In genomic region chr3:129604942-129605592, GRCh38 we compare ENCODE assay signal across 8 cellular contexts. TPM values are rescaled to one million over a fixed set of nuclear protein-coding genes. Genes with fewer than 3 reads are reported as not detected.
A peak's percentile ranks its signal among the peaks of the same experiment; 100 is the strongest.
DNase-seq lines count a peak whose midpoint lies in the region; ATAC-seq lines count a peak whose summit lies in the region.

No MANE protein-coding gene starts in this region.

- DNase-seq in AG08395 (ENCODE audit: low spot score) (peak; percentile 23), A172 (ENCODE audit: low spot score) (no peak), NCI-H1694 treated with DMSO at 0.1 percent for 48 hours (lab: John Stamatoyannopoulos, UW) (no peak), middle frontal gyrus (ENCODE audit: extremely low spot score, low spot score) (no peak)
- DNase-seq in effector memory CD4-positive, alpha-beta T cell = no peak
- DNase-seq in naive thymus-derived CD8-positive, alpha-beta T cell = no peak

- H3K36me3 ChIP-seq in HUES64 (ENCODE audit: insufficient read depth, low read length) = no peaks in the 10 kb centered on the region
- no peaks in the 10 kb centered on the region for H3K36me3 ChIP-seq in effector memory CD4-positive, alpha-beta T cell (ENCODE audit: control insufficient read depth, insufficient read depth, low read length)

- no peak overlapping the region for H3K27ac ChIP-seq in HUES64 (ENCODE audit: low read depth, low read length)
- H3K27ac ChIP-seq in effector memory CD4-positive, alpha-beta T cell (ENCODE audit: insufficient read depth, low read length, poor library complexity, severe bottlenecking) = no peak overlapping the region

- no peaks in the 10 kb centered on the region for H3K9me3 ChIP-seq in HUES64 (ENCODE audit: insufficient read depth, low read depth, low read length)
- H3K9me3 ChIP-seq in effector memory CD4-positive, alpha-beta T cell (ENCODE audit: control insufficient read depth, low read length) = no peaks in the 10 kb centered on the region

- H3K9me3 Mint-ChIP-seq in naive thymus-derived CD8-positive, alpha-beta T cell = no peaks in the 10 kb centered on the region

- WGBS in HUES64 = 3% methylated on average over 58 of the region's 69 CpGs

- peak overlapping the region; percentile 22 to 97 (median 94) for H3K4me3 Mint-ChIP-seq in naive thymus-derived CD8-positive, alpha-beta T cell

- POLR2A ChIA-PET in naive thymus-derived CD8-positive, alpha-beta T cell (lab: Charles Lee) = interaction anchor here (0.5 to 3.3 kb wide), 7 partner anchors 11 to 1142 kb away, joined by 3 to 24 read pairs (median 4); partner anchors contain the start of genes IFT122 and PIK3R4

- H3K9ac ChIP-seq in HUES64 (ENCODE audit: low read depth, low read length) = peak overlapping the region; percentile 67

- H3K27ac Mint-ChIP-seq in naive thymus-derived CD8-positive, alpha-beta T cell = peak overlapping the region in 5 of 10 donors; percentile 25 to 85 (median 56)

- peaks cover 9 to 33% (median 13%) of the 10 kb centered on the region in 5 donors for H3K27me3 Mint-ChIP-seq in naive thymus-derived CD8-positive, alpha-beta T cell

- no peaks in the 10 kb centered on the region for H3K36me3 Mint-ChIP-seq in naive thymus-derived CD8-positive, alpha-beta T cell

- peaks cover 35% of the 10 kb centered on the region for H3K4me1 ChIP-seq in HUES64 (ENCODE audit: insufficient read depth, low read length)
- peaks cover 14% of the 10 kb centered on the region for H3K4me1 ChIP-seq in effector memory CD4-positive, alpha-beta T cell (ENCODE audit: control insufficient read depth, insufficient read depth, low read length, poor library complexity, severe bottlenecking)

- ATAC-seq in naive thymus-derived CD8-positive, alpha-beta T cell = peak; percentile 22 to 31
- ATAC-seq in GM21576 (IDR thresholded peaks at IDR 0.05; ENCODE audit: unreplicated experiment) = no peak

- H3K4me1 Mint-ChIP-seq in naive thymus-derived CD8-positive, alpha-beta T cell = peaks cover 11 to 43% (median 20%) of the 10 kb centered on the region in 4 donors

- peaks cover 24% of the 10 kb centered on the region for H3K27me3 ChIP-seq in HUES64 (ENCODE audit: insufficient read depth, low read length)
- no peaks in the 10 kb centered on the region for H3K27me3 ChIP-seq in effector memory CD4-positive, alpha-beta T cell (replicated peaks; ENCODE audit: control insufficient read depth, insufficient read depth, low read length, poor library complexity, severe bottlenecking)

- peak overlapping the region; percentile 68 for H3K4me3 ChIP-seq in HUES64 (ENCODE audit: low read length)
- peak overlapping the region; percentile 71 for H3K4me3 ChIP-seq in effector memory CD4-positive, alpha-beta T cell (ENCODE audit: insufficient read depth, low read depth, low read length, poor library complexity, severe bottlenecking)

RNA-seq across cellular contexts. Expression of gene PLXND1, which starts 1.4 kb away (rescaled TPM):
- 33.5 TPM for polyA plus RNA-seq in HUES64 (2013, experiment 1 of 2)
- polyA plus RNA-seq in HUES64 (2013, experiment 2 of 2) = 48.6 TPM
- total RNA-seq in naive thymus-derived CD8-positive, alpha-beta T cell = 10 to 100 TPM in 1 of 2 experiments, 1 to 10 TPM in 1; 7.4 to 11.3 TPM
- polyA plus RNA-seq in naive thymus-derived CD8-positive, alpha-beta T cell = 1 to 10 TPM in 1 of 3 donors, under 1 TPM in 2; 0.25 to 1.2 (median 0.30) TPM
- total RNA-seq in A172 (2014; rRNA removed; shearing (Covaris generic)) = 210 and 219 TPM in 2 replicates

Comparison
In these comparisons a context has a peak if more than half of its experiments do, and no peak if none do; other contexts are left out.
1. RNA of gene PLXND1, which starts 1.4 kb away (total RNA-seq): 210 to 219 TPM in A172; 7.4 to 11.3 TPM in naive thymus-derived CD8-positive, alpha-beta T cell; every median in the first group is over 10 times any median in the second.